Comparison of ENCODE assay signal across 8 cellular contexts in genomic region chr1:1918901-1919303, GRCh38. TPM values are rescaled to one million over a fixed set of nuclear protein-coding genes. Genes with fewer than 3 reads are reported as not detected.
A peak's percentile ranks its signal among the peaks of the same experiment; 100 is the strongest.
DNase-seq lines count a peak whose midpoint lies in the region; ATAC-seq and TF ChIP-seq lines count a peak whose summit lies in the region.

TMEM52 (minus strand) TSS chr1:1919279; CDS start chr1:1919265, 14 bp downstream.

- H3K4me3 ChIP-seq in thyroid gland (replicated peaks in 1 of 3), result peak within 1 kb of the TSS in 2 of 3 donors; percentile 39 to 50

- peak in 1 of 2 donors; percentile 64 for TF ChIP-seq POLR2A in thyroid gland (IDR thresholded peaks at IDR 0.05)

- no peaks in the 10 kb centered on the region for H3K9me3 ChIP-seq in thyroid gland

- intact Hi-C loops in activated CD4-positive, alpha-beta memory T cell treated with anti-CD3 and anti-CD28 coated beads for 36 hours (cut with micrococcal nuclease), result loop anchor here (1.0 to 10.0 kb wide), 5 partner anchors 10 to 608 kb away; partner anchors contain the start of genes PANK4 and PEX10
- intact Hi-C loops in thyroid gland (cut with DNase I), result no loop called here

- peaks cover 7 to 18% of the 10 kb centered on the region in 2 donors for H3K4me1 ChIP-seq in thyroid gland

- 0% methylated on average over 10 of the region's 44 CpGs; no CpG with 5 or more reads in 1 of the 2 donors for WGBS in thyroid gland, 2 donors

- H3K27ac Mint-ChIP-seq in activated CD4-positive, alpha-beta memory T cell treated with anti-CD3 and anti-CD28 coated beads for 36 hours, result no peak within 1 kb of the TSS
- peak within 1 kb of the TSS in 5 of 6 donors; percentile 70 to 82 (median 79) for H3K27ac Mint-ChIP-seq in immature natural killer cell

- peak within 1 kb of the TSS in 1 of 3 donors; percentile 63 for H3K27ac ChIP-seq in thyroid gland

- CTCF ChIA-PET in activated CD4-positive, alpha-beta memory T cell treated with anti-CD3 and anti-CD28 coated beads for 36 hours (lab: Charles Lee), result no interaction called here

- no peak for DNase-seq in activated CD4-positive, alpha-beta memory T cell treated with anti-CD3 and anti-CD28 coated beads for 36 hours
- DNase-seq in immature natural killer cell (no peak), thyroid gland (no peak), SIG-M5 treated with dmso at 0.1 percent for 504 hours (lab: John Stamatoyannopoulos, UW; ENCODE audit: unreplicated experiment) (no peak), NCI-H2081 (lab: John Stamatoyannopoulos, UW) (no peak)

- H3K27me3 Mint-ChIP-seq in activated CD4-positive, alpha-beta memory T cell treated with anti-CD3 and anti-CD28 coated beads for 36 hours, result peaks cover 1% of the 10 kb centered on the region
- peaks cover 3 to 13% (median 5%) of the 10 kb centered on the region in 3 donors for H3K27me3 Mint-ChIP-seq in immature natural killer cell (ENCODE audit: low read depth in 3 of 3)

- H3K36me3 ChIP-seq in thyroid gland, result no peaks in the 10 kb centered on the region

- no peaks in the 10 kb centered on the region for H3K36me3 Mint-ChIP-seq in activated CD4-positive, alpha-beta memory T cell treated with anti-CD3 and anti-CD28 coated beads for 36 hours
- H3K36me3 Mint-ChIP-seq in immature natural killer cell, result no peaks in the 10 kb centered on the region

- H3K4me3 Mint-ChIP-seq in activated CD4-positive, alpha-beta memory T cell treated with anti-CD3 and anti-CD28 coated beads for 36 hours, result peak within 1 kb of the TSS; percentile 62
- H3K4me3 Mint-ChIP-seq in immature natural killer cell, result peak within 1 kb of the TSS; percentile 70 to 79 (median 75)

- peak in 1 of 6 experiments; percentile 22 for TF ChIP-seq CTCF in thyroid gland (IDR thresholded peaks at IDR 0.05)

- H3K27me3 ChIP-seq in thyroid gland, result no peaks in the 10 kb centered on the region

- ATAC-seq in GM18873 (IDR thresholded peaks at IDR 0.05; ENCODE audit: low FRiP score, unreplicated experiment), result peak; percentile 7
- peak; percentile 25 for ATAC-seq in HG02973 (IDR thresholded peaks at IDR 0.05; ENCODE audit: unreplicated experiment)
- ATAC-seq in HG03457 (IDR thresholded peaks at IDR 0.05; ENCODE audit: unreplicated experiment), result no peak

- H3K9me3 Mint-ChIP-seq in activated CD4-positive, alpha-beta memory T cell treated with anti-CD3 and anti-CD28 coated beads for 36 hours, result no peaks in the 10 kb centered on the region
- H3K9me3 Mint-ChIP-seq in immature natural killer cell, result no peaks in the 10 kb centered on the region

- POLR2A ChIA-PET in activated CD4-positive, alpha-beta memory T cell treated with anti-CD3 and anti-CD28 coated beads for 36 hours (lab: Charles Lee), result no interaction called here

- peaks cover 2% of the 10 kb centered on the region for H3K4me1 Mint-ChIP-seq in activated CD4-positive, alpha-beta memory T cell treated with anti-CD3 and anti-CD28 coated beads for 36 hours (ENCODE audit: low read depth)
- H3K4me1 Mint-ChIP-seq in immature natural killer cell, result peaks cover 6 to 8% of the 10 kb centered on the region in 2 donors

RNA-seq across cellular contexts. Expression of gene TMEM52, which starts in this region (rescaled TPM):
- under 1 TPM; 0.33 to 0.34 TPM for total RNA-seq in activated CD4-positive, alpha-beta memory T cell treated with anti-CD3 and anti-CD28 coated beads for 36 hours
- under 1 TPM in 1 of 3 donors, not detected in 2; 0.18 TPM for polyA plus RNA-seq in immature natural killer cell
- total RNA-seq in thyroid gland, result not detected
